In the genomic region with DNA sequence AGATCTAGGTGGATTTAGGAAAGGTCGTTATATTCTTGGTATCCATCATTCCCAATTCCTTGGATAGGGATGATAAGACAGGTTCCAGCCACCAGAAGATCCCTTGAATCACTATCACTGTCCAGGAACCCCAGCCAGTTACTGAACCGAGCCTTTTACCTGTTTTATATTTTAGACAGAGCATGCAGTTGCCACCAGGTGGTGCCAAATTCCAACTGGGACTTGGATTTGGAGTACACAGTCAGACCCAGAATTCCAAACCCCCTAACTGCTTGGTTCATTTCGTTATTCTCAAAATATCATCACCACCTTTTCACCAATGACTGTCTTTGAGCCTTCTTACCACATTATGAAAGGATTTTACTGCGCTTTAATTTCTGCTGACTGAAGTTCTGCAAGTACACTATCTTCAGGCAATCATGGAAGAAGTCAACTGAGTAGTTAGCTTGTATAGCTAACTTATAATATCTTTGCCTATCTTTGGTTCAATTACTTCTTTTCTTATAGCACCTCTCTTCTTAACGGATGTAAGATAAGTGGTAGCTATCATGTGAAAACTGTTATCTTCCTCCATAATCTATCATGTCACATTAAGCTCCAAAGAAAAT, we compare ENCODE assay signal across 9 cellular contexts.
DNase-seq lines count a peak whose midpoint lies in the region; ATAC-seq and TF ChIP-seq lines count a peak whose summit lies in the region.
"Had no signal": no experiment of that assay in that cellular context is flagged by ENCODE, and none has a peak within 500 bp of the region (broad histone marks: within the 10 kb centered on the region; RNA-seq: fewer than 3 reads in every experiment).

No MANE protein-coding gene starts in this region.

- 34 to 49% methylated on average over 5 of the region's 5 CpGs for WGBS in sigmoid colon, 2 donors

- H3K79me2 ChIP-seq in osteoblast (ENCODE audit: insufficient read depth, low read length): peaks cover 48% of the 10 kb centered on the region

- peak; percentile 45 for TF ChIP-seq CTCF in osteoblast (IDR thresholded peaks at IDR 0.05; ENCODE audit: extremely low read depth, low read depth, low read length)
- no peak for TF ChIP-seq CTCF in uterus (IDR thresholded peaks at IDR 0.05)
- peak in 2 of 4 experiments; percentile 20 to 46 for TF ChIP-seq CTCF in sigmoid colon (IDR thresholded peaks at IDR 0.05)

- H3K36me3 ChIP-seq in H7 (replicated peaks; ENCODE audit: control insufficient read depth, insufficient read depth, low read length) (no peaks in the 10 kb centered on the region), osteoblast (ENCODE audit: insufficient read depth, low read length) (no peaks in the 10 kb centered on the region), uterus (no peaks in the 10 kb centered on the region), sigmoid colon (no peaks in the 10 kb centered on the region)

- H3K4me1 Mint-ChIP-seq in activated naive CD8-positive, alpha-beta T cell treated with anti-CD3 and anti-CD28 coated beads, Interleukin-2, amount 50 U/mL, for 24 hours: no peaks in the 10 kb centered on the region
- H3K4me1 Mint-ChIP-seq in activated naive CD8-positive, alpha-beta T cell treated with anti-CD3 and anti-CD28 coated beads for 36 hours: no peaks in the 10 kb centered on the region

- H3K4me3 Mint-ChIP-seq in activated naive CD8-positive, alpha-beta T cell treated with anti-CD3 and anti-CD28 coated beads, Interleukin-2, amount 50 U/mL, for 24 hours: no peak overlapping the region
- H3K4me3 Mint-ChIP-seq in activated naive CD8-positive, alpha-beta T cell treated with anti-CD3 and anti-CD28 coated beads for 36 hours: no peak overlapping the region
- H3K4me3 Mint-ChIP-seq: dendritic cell treated with granulocyte-macrophage colony-stimulating factor and Interleukin-4, amounts not matched to agents 40 ng/mL and 50 ng/mL, for 4 days had no signal

- no peak overlapping the region for H3K4me3 ChIP-seq in H7 (ENCODE audit: insufficient read depth, low read depth, low read length)
- H3K4me3 ChIP-seq in osteoblast (ENCODE audit: insufficient read depth, low read length): no peak overlapping the region
- no peak overlapping the region for H3K4me3 ChIP-seq in uterus
- H3K4me3 ChIP-seq in sigmoid colon: no peak overlapping the region

- no peaks in the 10 kb centered on the region for H3K36me3 Mint-ChIP-seq in activated naive CD8-positive, alpha-beta T cell treated with anti-CD3 and anti-CD28 coated beads, Interleukin-2, amount 50 U/mL, for 24 hours (ENCODE audit: low read depth)
- no peaks in the 10 kb centered on the region for H3K36me3 Mint-ChIP-seq in activated naive CD8-positive, alpha-beta T cell treated with anti-CD3 and anti-CD28 coated beads for 36 hours

- no peaks in the 10 kb centered on the region for H3K9me3 Mint-ChIP-seq in activated naive CD8-positive, alpha-beta T cell treated with anti-CD3 and anti-CD28 coated beads, Interleukin-2, amount 50 U/mL, for 24 hours
- H3K9me3 Mint-ChIP-seq in activated naive CD8-positive, alpha-beta T cell treated with anti-CD3 and anti-CD28 coated beads for 36 hours: peaks cover 2% of the 10 kb centered on the region
- H3K9me3 Mint-ChIP-seq: dendritic cell treated with granulocyte-macrophage colony-stimulating factor and Interleukin-4, amounts not matched to agents 40 ng/mL and 50 ng/mL, for 4 days had no signal

- no peak for ATAC-seq in activated naive CD8-positive, alpha-beta T cell treated with anti-CD3 and anti-CD28 coated beads, Interleukin-2, amount 50 U/mL, for 24 hours

- H3K27ac ChIP-seq in osteoblast (ENCODE audit: low read depth, low read length): no peak overlapping the region
- no peak overlapping the region for H3K27ac ChIP-seq in uterus
- no peak overlapping the region for H3K27ac ChIP-seq in sigmoid colon

- TF ChIP-seq POLR2A in uterus (IDR thresholded peaks at IDR 0.05): no peak
- no peak for TF ChIP-seq POLR2A in sigmoid colon (IDR thresholded peaks at IDR 0.05)

- H3K27ac Mint-ChIP-seq in activated naive CD8-positive, alpha-beta T cell treated with anti-CD3 and anti-CD28 coated beads, Interleukin-2, amount 50 U/mL, for 24 hours: no peak overlapping the region
- H3K27ac Mint-ChIP-seq in activated naive CD8-positive, alpha-beta T cell treated with anti-CD3 and anti-CD28 coated beads for 36 hours: no peak overlapping the region
- H3K27ac Mint-ChIP-seq: dendritic cell treated with granulocyte-macrophage colony-stimulating factor and Interleukin-4, amounts not matched to agents 40 ng/mL and 50 ng/mL, for 4 days had no signal

- DNase-seq in activated naive CD8-positive, alpha-beta T cell treated with anti-CD3 and anti-CD28 coated beads, Interleukin-2, amount 50 U/mL, for 24 hours: peak; percentile 5
- no peak for DNase-seq in activated naive CD8-positive, alpha-beta T cell treated with anti-CD3 and anti-CD28 coated beads for 36 hours
- peak; percentile 2 for DNase-seq in H7
- DNase-seq in NCI-H1048 (lab: John Stamatoyannopoulos, UW): peak; percentile 24
- peak; percentile 61 for DNase-seq in ecto neural progenitor cell (ENCODE audit: low spot score)
- DNase-seq in osteoblast (ENCODE audit: insufficient read length, low spot score, missing footprints): no peak
- DNase-seq in uterus: no peak
- no peak for DNase-seq in sigmoid colon

- no peaks in the 10 kb centered on the region for H3K27me3 Mint-ChIP-seq in activated naive CD8-positive, alpha-beta T cell treated with anti-CD3 and anti-CD28 coated beads, Interleukin-2, amount 50 U/mL, for 24 hours
- no peaks in the 10 kb centered on the region for H3K27me3 Mint-ChIP-seq in activated naive CD8-positive, alpha-beta T cell treated with anti-CD3 and anti-CD28 coated beads for 36 hours
- H3K27me3 Mint-ChIP-seq: dendritic cell treated with granulocyte-macrophage colony-stimulating factor and Interleukin-4, amounts not matched to agents 40 ng/mL and 50 ng/mL, for 4 days had no signal

- no peaks in the 10 kb centered on the region for H3K27me3 ChIP-seq in H7 (ENCODE audit: control insufficient read depth, insufficient read depth, low read length)
- no peaks in the 10 kb centered on the region for H3K27me3 ChIP-seq in osteoblast (ENCODE audit: insufficient read depth, low read length)
- H3K27me3 ChIP-seq in uterus: no peaks in the 10 kb centered on the region
- no peaks in the 10 kb centered on the region for H3K27me3 ChIP-seq in sigmoid colon

- no peaks in the 10 kb centered on the region for H3K4me1 ChIP-seq in osteoblast (ENCODE audit: insufficient read depth, low read length)
- H3K4me1 ChIP-seq in uterus: no peaks in the 10 kb centered on the region
- no peaks in the 10 kb centered on the region for H3K4me1 ChIP-seq in sigmoid colon

- H3K9me3 ChIP-seq in osteoblast (ENCODE audit: low read depth, low read length) (no peaks in the 10 kb centered on the region), uterus (no peaks in the 10 kb centered on the region), sigmoid colon (no peaks in the 10 kb centered on the region)

- intact Hi-C loops in uterus (cut with DNase I; ENCODE audit: low total_unique reads) (no loop called here), sigmoid colon (cut with DNase I) (loop anchor here (5.0 kb wide), 1 partner anchor 1291 kb away; no protein-coding TSS in a partner anchor)

- no peaks in the 10 kb centered on the region for H4K20me1 ChIP-seq in osteoblast (ENCODE audit: insufficient read depth, low read length)

- no peak overlapping the region for H2AFZ ChIP-seq in osteoblast (ENCODE audit: low read length)

- no peak overlapping the region for H3K4me2 ChIP-seq in osteoblast (ENCODE audit: insufficient read depth, low read length)

- TF ChIP-seq EP300 in sigmoid colon (IDR thresholded peaks at IDR 0.05): no peak

Comparison
In these comparisons a context has a peak if more than half of its experiments do, and no peak if none do; other contexts are left out.
1. DNase-seq: peak in activated naive CD8-positive, alpha-beta T cell treated with anti-CD3 and anti-CD28 coated beads, Interleukin-2, amount 50 U/mL, for 24 hours (single experiment), H7 (single experiment), NCI-H1048 (single experiment) and ecto neural progenitor cell (single experiment); none in activated naive CD8-positive, alpha-beta T cell treated with anti-CD3 and anti-CD28 coated beads for 36 hours (single experiment), osteoblast (single experiment), uterus (0 of 2) and sigmoid colon (single experiment).